8 cellular contexts compared by ENCODE assay signal in the genomic region with DNA sequence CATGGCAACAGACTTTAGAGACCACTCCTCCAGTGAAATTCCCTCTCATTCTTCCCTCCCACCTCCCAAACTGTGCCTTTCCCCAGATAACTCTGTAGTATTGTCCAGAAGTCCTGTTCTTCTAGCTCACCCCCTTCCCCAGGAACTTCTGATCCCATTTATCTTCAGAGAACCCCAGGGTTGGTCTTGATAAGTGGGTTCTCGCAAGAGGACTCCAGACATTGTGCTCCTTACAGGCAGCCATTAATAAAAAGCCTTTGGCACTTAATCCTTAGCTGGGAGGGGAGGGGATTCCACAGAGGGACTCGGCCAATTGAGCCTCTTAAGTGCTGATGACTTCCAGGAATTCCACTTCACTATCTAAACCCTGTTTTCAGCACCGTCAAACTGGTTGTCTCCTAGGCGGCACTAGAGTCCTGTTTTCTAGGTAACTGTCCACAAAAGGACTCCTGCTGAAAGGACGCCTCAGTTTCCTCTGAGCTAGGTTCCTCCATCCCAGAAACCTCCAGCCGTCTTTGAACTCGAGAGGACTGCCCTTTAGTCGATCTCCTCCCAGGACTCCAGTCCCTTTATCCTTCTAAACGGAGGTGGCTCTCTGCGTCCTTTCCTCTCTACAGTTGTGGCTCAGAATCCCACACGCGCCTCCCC. TPM values are rescaled to one million over a fixed set of nuclear protein-coding genes. Genes with fewer than 3 reads are reported as not detected.
DNase-seq lines count a peak whose midpoint lies in the region; ATAC-seq and TF ChIP-seq lines count a peak whose summit lies in the region.

No MANE protein-coding gene starts in this region.

- WGBS in urinary bladder, result 8% methylated on average over 12 of the region's 12 CpGs

- ATAC-seq in left lung, result peak; percentile 0

- H3K4me1 ChIP-seq in BLaER1 treated with 17β-estradiol and CSF1 and Interleukin-3, amounts not matched to agents 10 nM and 100 nM, result peaks cover 58 to 87% (median 80%) of the 10 kb centered on the region in 10 experiments
- H3K4me1 ChIP-seq in left lung, result peaks cover 35 to 79% of the 10 kb centered on the region in 2 donors
- peaks cover 2% of the 10 kb centered on the region for H3K4me1 ChIP-seq in urinary bladder (ENCODE audit: insufficient read depth)

- no peaks in the 10 kb centered on the region for H3K9me3 ChIP-seq in BLaER1 treated with 17β-estradiol and CSF1 and Interleukin-3, amounts not matched to agents 10 nM and 100 nM (replicated peaks in 1 of 11)
- H3K9me3 ChIP-seq in left lung, result no peaks in the 10 kb centered on the region

- H3K27me3 ChIP-seq in BLaER1 treated with 17β-estradiol and CSF1 and Interleukin-3, amounts not matched to agents 10 nM and 100 nM, result peaks cover 3 to 25% (median 4%) of the 10 kb centered on the region in 11 experiments
- H3K27me3 ChIP-seq in left lung, result peaks cover 22 to 100% of the 10 kb centered on the region in 2 donors

- peak overlapping the region in 10 of 11 experiments; percentile 32 to 84 (median 59); a peak in 20 of 22 replicates for H3K27ac ChIP-seq in BLaER1 treated with 17β-estradiol and CSF1 and Interleukin-3, amounts not matched to agents 10 nM and 100 nM
- H3K27ac ChIP-seq in left lung, result peak overlapping the region; percentile 21 to 80
- peak overlapping the region; percentile 73 for H3K27ac ChIP-seq in urinary bladder (ENCODE audit: low read depth)

- TF ChIP-seq CTCF in left lung (IDR thresholded peaks at IDR 0.05), result no peak

- peaks cover 0 to 21% (median 0%) of the 10 kb centered on the region in 11 experiments; a peak in 6 of 22 replicates for H4K20me1 ChIP-seq in BLaER1 treated with 17β-estradiol and CSF1 and Interleukin-3, amounts not matched to agents 10 nM and 100 nM

- intact Hi-C loops in left lung (cut with DNase I), result no loop called here

- no peak for DNase-seq in Jurkat, Clone E6-1 (ENCODE audit: low read depth, low spot score)
- DNase-seq in astrocyte of the hippocampus (ENCODE audit: low read depth, low spot score), result peak; percentile 54
- DNase-seq in left lung, result no peak
- DNase-seq in ureter (ENCODE audit: low spot score), result no peak
- no peak for DNase-seq in amygdala (lab: John Stamatoyannopoulos, UW)
- DNase-seq in RPMI8226, result no peak

- H3K4me2 ChIP-seq in BLaER1 treated with 17β-estradiol and CSF1 and Interleukin-3, amounts not matched to agents 10 nM and 100 nM, result peak overlapping the region; percentile 93 to 100 (median 100)

- peak overlapping the region; percentile 50 to 78 (median 64) for H3K4me3 ChIP-seq in BLaER1 treated with 17β-estradiol and CSF1 and Interleukin-3, amounts not matched to agents 10 nM and 100 nM
- peak overlapping the region; percentile 45 for H3K4me3 ChIP-seq in Jurkat, Clone E6-1 (ENCODE audit: low read length)
- H3K4me3 ChIP-seq in left lung (peak overlapping the region; percentile 30 to 39), urinary bladder (ENCODE audit: low read depth, low read length) (peak overlapping the region; percentile 60)

- H3K9ac ChIP-seq in BLaER1 treated with 17β-estradiol and CSF1 and Interleukin-3, amounts not matched to agents 10 nM and 100 nM, result peak overlapping the region; percentile 51 to 88 (median 71)

- H3K36me3 ChIP-seq in BLaER1 treated with 17β-estradiol and CSF1 and Interleukin-3, amounts not matched to agents 10 nM and 100 nM, result no peaks in the 10 kb centered on the region
- H3K36me3 ChIP-seq in left lung, result no peaks in the 10 kb centered on the region
- H3K36me3 ChIP-seq in urinary bladder (ENCODE audit: insufficient read depth), result no peaks in the 10 kb centered on the region

RNA-seq across cellular contexts. Expression of a gene that starts 2.0 kb away (rescaled TPM):
- polyA plus RNA-seq in Jurkat, Clone E6-1 (2012; ENCODE audit: insufficient read depth, insufficient read length), result 72.0 TPM
- 100 to 1,000 TPM; 151 to 181 TPM for total RNA-seq in left lung
- 305 TPM for total RNA-seq in urinary bladder
- polyA plus RNA-seq in urinary bladder, result 647 TPM
- 239 TPM for total RNA-seq in ureter

RNA-seq across cellular contexts. Expression of a gene that starts 26.5 kb away (rescaled TPM):
- 222 TPM for polyA plus RNA-seq in Jurkat, Clone E6-1 (2012; ENCODE audit: insufficient read depth, insufficient read length)
- total RNA-seq in left lung (100 to 1,000 TPM in 1 of 2 donors, 10 to 100 TPM in 1; 73.9 to 122 TPM), urinary bladder (10.2 TPM), ureter (61.2 TPM)
- polyA plus RNA-seq in urinary bladder, result 77.9 TPM
